ENCODE assay signal across 8 cellular contexts in the genomic region with DNA sequence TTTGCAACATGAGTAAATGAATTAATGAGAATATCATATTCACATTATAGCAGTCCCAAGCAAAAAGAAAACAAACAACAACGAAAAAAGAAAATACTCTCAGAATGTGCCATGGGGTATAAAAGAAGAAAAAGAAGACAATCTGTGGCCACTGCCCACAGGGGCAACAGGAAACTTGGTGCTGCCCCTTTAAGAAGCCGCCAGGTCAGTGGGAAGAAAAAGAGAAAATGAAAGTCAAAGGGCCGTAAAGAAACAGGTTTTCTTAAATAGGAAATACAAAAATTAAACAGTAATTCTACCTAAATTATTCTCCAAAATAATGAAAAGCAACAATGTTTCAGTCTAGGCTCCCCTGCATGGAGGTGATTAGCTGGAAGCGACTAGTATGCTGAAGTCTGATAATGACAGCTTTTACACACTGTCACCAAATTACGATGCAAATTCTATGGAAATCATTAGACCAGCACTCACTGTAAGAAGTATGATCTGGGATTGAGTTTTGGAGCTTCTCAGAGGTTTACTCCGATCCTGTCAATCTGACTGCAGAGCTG. TPM values are rescaled to one million over a fixed set of nuclear protein-coding genes. Genes with fewer than 3 reads are reported as not detected.
A peak's percentile ranks its signal among the peaks of the same experiment; 100 is the strongest.
DNase-seq lines count a peak whose midpoint lies in the region; ATAC-seq, FAIRE-seq and TF ChIP-seq lines count a peak whose summit lies in the region.

No MANE protein-coding gene starts in this region.

- dilution Hi-C loops in keratinocyte (cut with MboI; ENCODE audit: extremely low pct_ligation_motif_present, low sequenced_read_pairs), result no loop called here

- no peaks in the 10 kb centered on the region for H3K9me3 ChIP-seq in keratinocyte (ENCODE audit: control insufficient read depth, low read depth, low read length)

- H3K9ac ChIP-seq in keratinocyte (ENCODE audit: control insufficient read depth, extremely low read depth, insufficient read depth, low read length), result no peak overlapping the region

- no peak overlapping the region for H2AFZ ChIP-seq in keratinocyte (ENCODE audit: control insufficient read depth, low read length)

- H3K4me1 Mint-ChIP-seq in T-helper 1 cell treated with Interleukin-12 subunit alpha and Interleukin-12 subunit beta and Interleukin-4 antibody, amounts not matched to agents 30 μg/mL and 1 μg/mL, for 36 hours (ENCODE audit: low read depth), result peaks cover 11% of the 10 kb centered on the region

- DNase-seq in COLO829 (ENCODE audit: low spot score) (peak; percentile 45), keratinocyte (ENCODE audit: low read depth, low spot score) (no peak), NCI-H1436 treated with DMSO at 0.1 percent for 48 hours (lab: John Stamatoyannopoulos, UW) (no peak), occipital lobe (lab: John Stamatoyannopoulos, UW) (no peak), UCSD-AML1 (lab: John Stamatoyannopoulos, UW; ENCODE audit: unreplicated experiment) (no peak)

- 67% methylated on average over 6 of the region's 6 CpGs for WGBS in urinary bladder

- H3K4me3 ChIP-seq in keratinocyte (ENCODE audit: control insufficient read depth in 2 of 3, extremely low read depth in 1 of 3, insufficient read depth in 2 of 3, low read depth in 1 of 3, low read length in 3 of 3) (no peak overlapping the region), urinary bladder (ENCODE audit: low read depth, low read length) (peak overlapping the region; percentile 43)

- peak overlapping the region; percentile 81 for H3K27ac Mint-ChIP-seq in T-helper 1 cell treated with Interleukin-12 subunit alpha and Interleukin-12 subunit beta and Interleukin-4 antibody, amounts not matched to agents 30 μg/mL and 1 μg/mL, for 36 hours

- TF ChIP-seq CTCF in keratinocyte (optimal IDR thresholded peaks at IDR 0.05 in 1 of 3, IDR thresholded peaks at IDR 0.05 in 1 of 3, conservative IDR thresholded peaks at IDR 0.05 in 1 of 3; ENCODE audit: extremely low read depth in 1 of 3, insufficient read depth in 2 of 3, low read length in 3 of 3), result no peak

- H3K36me3 ChIP-seq in keratinocyte (ENCODE audit: control insufficient read depth in 2 of 2, extremely low read depth in 1 of 2, insufficient read depth in 2 of 2, low read length in 2 of 2), result no peaks in the 10 kb centered on the region
- H3K36me3 ChIP-seq in urinary bladder (ENCODE audit: insufficient read depth), result no peaks in the 10 kb centered on the region

- H3K4me3 Mint-ChIP-seq in T-helper 1 cell treated with Interleukin-12 subunit alpha and Interleukin-12 subunit beta and Interleukin-4 antibody, amounts not matched to agents 30 μg/mL and 1 μg/mL, for 36 hours, result peak overlapping the region; percentile 85

- FAIRE-seq in keratinocyte (lab: Jason Lieb, UNC), result no peak

- H3K4me2 ChIP-seq in keratinocyte (ENCODE audit: control insufficient read depth, extremely low read depth, insufficient read depth, low read depth, low read length), result peak overlapping the region; percentile 2

- H3K27me3 ChIP-seq in keratinocyte (ENCODE audit: control insufficient read depth, extremely low read depth, insufficient read depth, low read length), result no peaks in the 10 kb centered on the region

- no peaks in the 10 kb centered on the region for H3K27me3 Mint-ChIP-seq in T-helper 1 cell treated with Interleukin-12 subunit alpha and Interleukin-12 subunit beta and Interleukin-4 antibody, amounts not matched to agents 30 μg/mL and 1 μg/mL, for 36 hours (ENCODE audit: low read depth)

- H3K79me2 ChIP-seq in keratinocyte (ENCODE audit: control insufficient read depth, insufficient read depth, low read length), result no peaks in the 10 kb centered on the region

- peak; percentile 57 for ATAC-seq in GM21619 (IDR thresholded peaks at IDR 0.05; ENCODE audit: unreplicated experiment)

- H3K9me1 ChIP-seq in keratinocyte (ENCODE audit: control insufficient read depth, extremely low read depth, insufficient read depth, low read length), result no peaks in the 10 kb centered on the region

- no peaks in the 10 kb centered on the region for H4K20me1 ChIP-seq in keratinocyte (ENCODE audit: control insufficient read depth, extremely low read depth, insufficient read depth, low read length)

- H3K27ac ChIP-seq in keratinocyte (ENCODE audit: control insufficient read depth, insufficient read depth, low read length) (no peak overlapping the region), urinary bladder (ENCODE audit: low read depth) (no peak overlapping the region)

- H3K4me1 ChIP-seq in keratinocyte (ENCODE audit: control insufficient read depth, extremely low read depth, insufficient read depth, low read length), result no peaks in the 10 kb centered on the region
- peaks cover 2% of the 10 kb centered on the region for H3K4me1 ChIP-seq in urinary bladder (ENCODE audit: insufficient read depth)

- no peaks in the 10 kb centered on the region for H3K36me3 Mint-ChIP-seq in T-helper 1 cell treated with Interleukin-12 subunit alpha and Interleukin-12 subunit beta and Interleukin-4 antibody, amounts not matched to agents 30 μg/mL and 1 μg/mL, for 36 hours (ENCODE audit: low read depth)

- H3K9me3 Mint-ChIP-seq in T-helper 1 cell treated with Interleukin-12 subunit alpha and Interleukin-12 subunit beta and Interleukin-4 antibody, amounts not matched to agents 30 μg/mL and 1 μg/mL, for 36 hours, result no peaks in the 10 kb centered on the region

RNA-seq across cellular contexts. Expression of gene GMDS, which starts 23.6 kb away (rescaled TPM):
- 9.6 to 23.3 TPM (median 22.1 TPM) in 3 replicates for polyA plus RNA-seq in keratinocyte
- polyA plus RNA-seq in keratinocyte (2011; ENCODE audit: low read depth), result 27.9 TPM
- polyA plus RNA-seq in keratinocyte (2011; cell fraction: cytosol; rRNA removed), result 21.3 and 23.2 TPM in 2 replicates
- 10.4 and 19.8 TPM in 2 replicates for polyA plus RNA-seq in keratinocyte (2011; cell fraction: nucleus; rRNA removed)
- 8.1 and 17.7 TPM in 2 replicates for polyA plus RNA-seq in keratinocyte (2012; ENCODE audit: low replicate concordance)
- polyA minus RNA-seq in keratinocyte, result 4.8 to 8.3 TPM (median 5.9 TPM) in 3 replicates
- 6.3 TPM for polyA minus RNA-seq in keratinocyte (2011; cell fraction: cytosol; rRNA and poly(A)+ RNA removed)
- polyA minus RNA-seq in keratinocyte (2011; cell fraction: nucleus; rRNA and poly(A)+ RNA removed), result 9.2 and 26.7 TPM in 2 replicates
- total RNA-seq in urinary bladder, result 7.5 TPM
- polyA plus RNA-seq in urinary bladder, result 10.7 TPM
- 6.1 TPM for total RNA-seq in occipital lobe
